Comparison of ENCODE assay signal across 13 cellular contexts in genomic region chr6:129485746-129486145, GRCh38.
DNase-seq lines count a peak whose midpoint lies in the region; ATAC-seq lines count a peak whose summit lies in the region.
"Had no signal": no experiment of that assay in that cellular context is flagged by ENCODE, and none has a peak within 500 bp of the region (broad histone marks: within the 10 kb centered on the region; RNA-seq: fewer than 3 reads in every experiment).

No MANE protein-coding gene starts in this region.

- H3K27ac Mint-ChIP-seq in activated naive CD8-positive, alpha-beta T cell = peak overlapping the region; percentile 69
- H3K27ac Mint-ChIP-seq in activated naive CD8-positive, alpha-beta T cell treated with anti-CD3 and anti-CD28 coated beads for 36 hours = no peak overlapping the region
- H3K27ac Mint-ChIP-seq in stimulated activated naive CD8-positive, alpha-beta T cell treated with anti-CD3 and anti-CD28 coated beads, Interleukin-15, Interleukin-2, amounts not matched to agents 100 ng/mL and 50 ng/mL, for 24 hours = peak overlapping the region; percentile 75
- no peak overlapping the region for H3K27ac Mint-ChIP-seq in immature natural killer cell
- H3K27ac Mint-ChIP-seq: activated B cell treated with CpG ODN at 0.5 μM for 24 hours had no signal

- no peak for DNase-seq in activated naive CD8-positive, alpha-beta T cell treated with anti-CD3 and anti-CD28 coated beads for 36 hours
- peak; percentile 40 for DNase-seq in NCI-H146 treated with DMSO at 0.1 percent for 48 hours (lab: John Stamatoyannopoulos, UW; ENCODE audit: unreplicated experiment)
- peak in 16 of 61 donors; percentile 5 to 55 (median 32) for DNase-seq in caudate nucleus (lab: John Stamatoyannopoulos, UW)
- DNase-seq in immature natural killer cell = no peak
- DNase-seq: activated B cell treated with CpG ODN at 0.5 μM for 24 hours, left lung, ovary, Right ventricle myocardium superior had no signal

- no peak overlapping the region for H3K4me3 Mint-ChIP-seq in activated naive CD8-positive, alpha-beta T cell
- H3K4me3 Mint-ChIP-seq in activated naive CD8-positive, alpha-beta T cell treated with anti-CD3 and anti-CD28 coated beads for 36 hours = no peak overlapping the region
- no peak overlapping the region for H3K4me3 Mint-ChIP-seq in stimulated activated naive CD8-positive, alpha-beta T cell treated with anti-CD3 and anti-CD28 coated beads, Interleukin-15, Interleukin-2, amounts not matched to agents 100 ng/mL and 50 ng/mL, for 24 hours
- no peak overlapping the region for H3K4me3 Mint-ChIP-seq in immature natural killer cell
- H3K4me3 Mint-ChIP-seq: activated B cell treated with CpG ODN at 0.5 μM for 24 hours had no signal

- H3K27me3 Mint-ChIP-seq in activated naive CD8-positive, alpha-beta T cell = no peaks in the 10 kb centered on the region
- no peaks in the 10 kb centered on the region for H3K27me3 Mint-ChIP-seq in activated naive CD8-positive, alpha-beta T cell treated with anti-CD3 and anti-CD28 coated beads for 36 hours
- H3K27me3 Mint-ChIP-seq in stimulated activated naive CD8-positive, alpha-beta T cell treated with anti-CD3 and anti-CD28 coated beads, Interleukin-15, Interleukin-2, amounts not matched to agents 100 ng/mL and 50 ng/mL, for 24 hours = no peaks in the 10 kb centered on the region
- peaks cover 0 to 4% (median 0%) of the 10 kb centered on the region in 3 donors for H3K27me3 Mint-ChIP-seq in immature natural killer cell (ENCODE audit: low read depth in 3 of 3)
- H3K27me3 Mint-ChIP-seq: activated B cell treated with CpG ODN at 0.5 μM for 24 hours had no signal

- H3K36me3 Mint-ChIP-seq in activated naive CD8-positive, alpha-beta T cell = no peaks in the 10 kb centered on the region
- H3K36me3 Mint-ChIP-seq in activated naive CD8-positive, alpha-beta T cell treated with anti-CD3 and anti-CD28 coated beads for 36 hours = peaks cover 11% of the 10 kb centered on the region
- peaks cover 7% of the 10 kb centered on the region for H3K36me3 Mint-ChIP-seq in stimulated activated naive CD8-positive, alpha-beta T cell treated with anti-CD3 and anti-CD28 coated beads, Interleukin-15, Interleukin-2, amounts not matched to agents 100 ng/mL and 50 ng/mL, for 24 hours (ENCODE audit: low read depth)
- H3K36me3 Mint-ChIP-seq in immature natural killer cell = peaks cover 8 to 21% (median 13%) of the 10 kb centered on the region in 3 donors

- no peaks in the 10 kb centered on the region for H3K9me3 Mint-ChIP-seq in activated naive CD8-positive, alpha-beta T cell (ENCODE audit: low read depth)
- H3K9me3 Mint-ChIP-seq in activated naive CD8-positive, alpha-beta T cell treated with anti-CD3 and anti-CD28 coated beads for 36 hours = peaks cover 1% of the 10 kb centered on the region
- no peaks in the 10 kb centered on the region for H3K9me3 Mint-ChIP-seq in stimulated activated naive CD8-positive, alpha-beta T cell treated with anti-CD3 and anti-CD28 coated beads, Interleukin-15, Interleukin-2, amounts not matched to agents 100 ng/mL and 50 ng/mL, for 24 hours
- H3K9me3 Mint-ChIP-seq in immature natural killer cell = no peaks in the 10 kb centered on the region
- H3K9me3 Mint-ChIP-seq: activated B cell treated with CpG ODN at 0.5 μM for 24 hours had no signal

- peak overlapping the region; percentile 5 for H3K27ac ChIP-seq in caudate nucleus (ENCODE audit: low read depth, low read length)
- H3K27ac ChIP-seq: left lung, ovary, thoracic aorta had no signal

- peaks cover 35% of the 10 kb centered on the region for H3K4me1 Mint-ChIP-seq in activated naive CD8-positive, alpha-beta T cell (ENCODE audit: low read depth)
- H3K4me1 Mint-ChIP-seq in activated naive CD8-positive, alpha-beta T cell treated with anti-CD3 and anti-CD28 coated beads for 36 hours = peaks cover 34% of the 10 kb centered on the region
- H3K4me1 Mint-ChIP-seq in stimulated activated naive CD8-positive, alpha-beta T cell treated with anti-CD3 and anti-CD28 coated beads, Interleukin-15, Interleukin-2, amounts not matched to agents 100 ng/mL and 50 ng/mL, for 24 hours (ENCODE audit: low read depth) = peaks cover 51% of the 10 kb centered on the region
- H3K4me1 Mint-ChIP-seq in immature natural killer cell = peaks cover 20 to 23% of the 10 kb centered on the region in 2 donors

- ATAC-seq in GM21367 (IDR thresholded peaks at IDR 0.05; ENCODE audit: unreplicated experiment) = no peak
- ATAC-seq in GM21381 (IDR thresholded peaks at IDR 0.05; ENCODE audit: unreplicated experiment) = no peak
- ATAC-seq: left lung had no signal

Comparison
In these comparisons a context has a peak if more than half of its experiments do, and no peak if none do; other contexts are left out.
1. H3K27ac Mint-ChIP-seq: peak in activated naive CD8-positive, alpha-beta T cell (single experiment) and stimulated activated naive CD8-positive, alpha-beta T cell treated with anti-CD3 and anti-CD28 coated beads, Interleukin-15, Interleukin-2, amounts not matched to agents 100 ng/mL and 50 ng/mL, for 24 hours (single experiment); none in activated naive CD8-positive, alpha-beta T cell treated with anti-CD3 and anti-CD28 coated beads for 36 hours (single experiment) and immature natural killer cell (0 of 6).